ENCODE assay signal across 8 cellular contexts in genomic region chr12:110501722-110502448, GRCh38. TPM values are rescaled to one million over a fixed set of nuclear protein-coding genes. Genes with fewer than 3 reads are reported as not detected.
DNase-seq lines count a peak whose midpoint lies in the region; ATAC-seq and TF ChIP-seq lines count a peak whose summit lies in the region.

Gene RAD9B, plus strand, starts transcription at chr12:110502331. Its CDS starts 7 bp downstream, at chr12:110502338.
Gene VPS29, minus strand, starts transcription at chr12:110502111. Its CDS starts 60 bp downstream, at chr12:110502051.

- no peak for TF ChIP-seq CTCF in AG09309 (IDR thresholded peaks at IDR 0.05; ENCODE audit: control insufficient read depth, insufficient read depth, low read depth, low read length, missing control alignments)
- TF ChIP-seq CTCF in activated B cell treated with CpG ODN at 0.5 μM for 24 hours (IDR thresholded peaks at IDR 0.05) = no peak

- DNase-seq in AG09309 (ENCODE audit: low read depth) (peak; percentile 92), NCI-H226 (peak; percentile 97), activated B cell treated with CpG ODN at 0.5 μM for 24 hours (peak; percentile 95), caudate nucleus (lab: John Stamatoyannopoulos, UW) (peak; percentile 41 to 98 (median 95)), immature natural killer cell (peak; percentile 99 to 100 (median 99)), smooth muscle cell of the brain vasculature (ENCODE audit: low read depth, low spot score) (peak; percentile 93)

- peaks cover 15% of the 10 kb centered on the region for H3K36me3 Mint-ChIP-seq in activated B cell treated with CpG ODN at 0.5 μM for 24 hours (ENCODE audit: low read depth)
- no peaks in the 10 kb centered on the region for H3K36me3 Mint-ChIP-seq in immature natural killer cell

- no peaks in the 10 kb centered on the region for H3K9me3 Mint-ChIP-seq in activated B cell treated with CpG ODN at 0.5 μM for 24 hours
- H3K9me3 Mint-ChIP-seq in immature natural killer cell = no peaks in the 10 kb centered on the region

- POLR2A ChIA-PET in activated B cell treated with CpG ODN at 0.5 μM for 24 hours (lab: Charles Lee) = interaction anchor here (0.6 to 3.2 kb wide), 15 partner anchors 29 to 1025 kb away, joined by 3 to 41 read pairs (median 4); partner anchors contain the start of genes ARPC3, FAM216A, GPN3 and KCTD10

- H3K4me3 Mint-ChIP-seq in activated B cell treated with CpG ODN at 0.5 μM for 24 hours (peak within 1 kb of the TSS; percentile 99), immature natural killer cell (peak within 1 kb of the TSS; percentile 93 to 98 (median 98))

- intact Hi-C loops in activated B cell treated with CpG ODN at 0.5 μM for 24 hours (cut with micrococcal nuclease) = loop anchor here (1.0 kb wide), 7 partner anchors 34 to 454 kb away; partner anchors contain the start of genes ANAPC7, ARPC3, ATP2A2 and C12orf76

- ATAC-seq in GM19023 (IDR thresholded peaks at IDR 0.05; ENCODE audit: unreplicated experiment) (peak; percentile 95), HG03196 (IDR thresholded peaks at IDR 0.05; ENCODE audit: unreplicated experiment) (peak; percentile 90), activated B cell treated with CpG ODN at 0.5 μM for 24 hours (ENCODE audit: low read depth) (peak; percentile 95)

- H3K27ac ChIP-seq in caudate nucleus (ENCODE audit: low read depth, low read length) = peak within 1 kb of the TSS; percentile 86

- H3K27ac Mint-ChIP-seq in activated B cell treated with CpG ODN at 0.5 μM for 24 hours (peak within 1 kb of the TSS; percentile 96), immature natural killer cell (peak within 1 kb of the TSS; percentile 90 to 99 (median 96))

- H3K4me3 ChIP-seq in AG09309 (ENCODE audit: control insufficient read depth, low read depth, low read length) = peak within 1 kb of the TSS; percentile 100

- CTCF ChIA-PET in activated B cell treated with CpG ODN at 0.5 μM for 24 hours (lab: Charles Lee) = interaction anchor here (1.0 to 3.2 kb wide), 5 partner anchors 33 to 386 kb away, joined by 3 to 16 read pairs (median 3); partner anchors contain the start of genes ARPC3, FAM216A and GPN3

- H3K27me3 Mint-ChIP-seq in activated B cell treated with CpG ODN at 0.5 μM for 24 hours (no peaks in the 10 kb centered on the region), immature natural killer cell (ENCODE audit: low read depth in 3 of 3) (peaks cover 13 to 14% (median 14%) of the 10 kb centered on the region in 3 donors)

- H3K4me1 Mint-ChIP-seq in activated B cell treated with CpG ODN at 0.5 μM for 24 hours = peaks cover 36% of the 10 kb centered on the region
- peaks cover 36 to 45% of the 10 kb centered on the region in 2 donors for H3K4me1 Mint-ChIP-seq in immature natural killer cell

RNA-seq across cellular contexts. Expression of gene RAD9B, which starts in this region (rescaled TPM):
- 1.2 and 1.3 TPM in 2 replicates for total RNA-seq in activated B cell treated with CpG ODN at 0.5 μM for 24 hours
- 1 to 10 TPM in 1 of 3 donors, under 1 TPM in 1, not detected in 1; 0.93 to 1.0 TPM for polyA plus RNA-seq in immature natural killer cell

RNA-seq across cellular contexts. Expression of gene VPS29, which starts in this region (rescaled TPM):
- 99.6 and 117 TPM in 2 replicates for total RNA-seq in activated B cell treated with CpG ODN at 0.5 μM for 24 hours
- polyA plus RNA-seq in immature natural killer cell = 100 to 1,000 TPM; 153 to 230 (median 206) TPM

Comparison
In these comparisons a context has a peak if more than half of its experiments do, and no peak if none do; other contexts are left out.
1. Peak in every context shown above with its lines: DNase-seq, ATAC-seq, H3K4me3 ChIP-seq and H3K27ac ChIP-seq.